In the genomic region with DNA sequence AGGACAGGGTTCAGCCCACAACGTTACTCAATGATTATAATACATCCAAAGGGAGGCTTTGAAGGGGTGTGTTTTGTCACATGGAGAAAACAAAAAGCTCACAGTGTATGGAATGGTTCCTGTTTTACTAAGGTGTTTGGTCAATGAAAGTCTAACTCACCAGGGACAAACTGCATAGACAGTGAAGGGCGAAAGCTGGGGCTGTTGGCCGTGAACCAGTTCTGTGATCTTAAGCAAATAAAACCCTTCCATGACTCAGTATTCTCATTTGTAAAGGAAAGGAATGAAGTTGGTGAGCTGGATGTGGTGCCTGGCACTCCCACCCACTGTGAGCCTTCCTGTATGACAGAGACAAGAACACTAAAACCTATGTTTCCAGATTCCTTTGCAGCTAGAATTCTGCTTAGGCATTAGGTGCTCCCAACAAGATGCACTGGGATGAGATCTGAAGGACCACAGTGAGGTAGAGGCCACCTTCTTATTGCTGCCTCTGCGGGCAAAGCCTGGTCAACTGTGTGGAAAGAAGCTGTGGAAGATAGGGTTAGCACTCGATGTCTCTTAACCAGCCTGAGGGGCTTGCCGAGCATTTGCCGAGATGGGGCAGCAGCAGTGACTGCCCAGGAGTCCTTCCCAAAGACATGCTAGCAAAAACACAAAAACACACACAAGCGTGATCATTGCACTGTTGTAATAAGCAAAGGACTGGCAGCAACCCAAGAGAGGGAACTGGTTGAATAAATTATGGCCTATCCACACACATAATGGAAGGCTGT, we compare ENCODE assay signal across 12 cellular contexts. TPM values are rescaled to one million over a fixed set of nuclear protein-coding genes. Genes with fewer than 3 reads are reported as not detected.
DNase-seq lines count a peak whose midpoint lies in the region; ATAC-seq and TF ChIP-seq lines count a peak whose summit lies in the region.
"Had no signal": no experiment of that assay in that cellular context is flagged by ENCODE, and none has a peak within 500 bp of the region (broad histone marks: within the 10 kb centered on the region; RNA-seq: fewer than 3 reads in every experiment).

No MANE protein-coding gene starts in this region.

- H3K9ac ChIP-seq in mammary epithelial cell (ENCODE audit: insufficient read depth, low read length) (no peak overlapping the region), mucosa of stomach (ENCODE audit: low read length) (peak overlapping the region; percentile 22)

- intact Hi-C loops in mammary epithelial cell (cut with micrococcal nuclease), result no loop called here

- no peak overlapping the region for H3K4me2 ChIP-seq in mammary epithelial cell (ENCODE audit: insufficient read depth, low read depth, low read length)

- dilution Hi-C loops in mammary epithelial cell (cut with HindIII; ENCODE audit: low sequenced_read_pairs), result no loop called here

- H3K9me3 ChIP-seq in mammary epithelial cell (replicated peaks; ENCODE audit: insufficient read depth, low read length) (peaks cover 5% of the 10 kb centered on the region), mucosa of stomach (ENCODE audit: control insufficient read depth, low read length) (no peaks in the 10 kb centered on the region)
- H3K9me3 ChIP-seq: ascending aorta, neutrophil had no signal

- H3K27me3 ChIP-seq in mammary epithelial cell (ENCODE audit: insufficient read depth, low read length) (no peaks in the 10 kb centered on the region), mucosa of stomach (ENCODE audit: control insufficient read depth, insufficient read depth, low read length) (no peaks in the 10 kb centered on the region)
- H3K27me3 ChIP-seq: ascending aorta had no signal

- ATAC-seq in HG03354 (IDR thresholded peaks at IDR 0.05; ENCODE audit: poor library complexity, severe bottlenecking, unreplicated experiment), result no peak

- DNase-seq in NCI-H2196 (lab: John Stamatoyannopoulos, UW; ENCODE audit: unreplicated experiment), result peak; percentile 14
- DNase-seq in NCI-H2196 treated with DMSO at 0.1 percent for 48 hours (lab: John Stamatoyannopoulos, UW; ENCODE audit: unreplicated experiment), result no peak
- DNase-seq in HT1080 (ENCODE audit: low read depth), result peak; percentile 97
- peak; percentile 84 for DNase-seq in mammary epithelial cell
- no peak for DNase-seq in amygdala (lab: John Stamatoyannopoulos, UW)
- no peak for DNase-seq in cortex of kidney (lab: John Stamatoyannopoulos, UW)
- DNase-seq: 8988T had no signal

- H2AFZ ChIP-seq in mammary epithelial cell (ENCODE audit: low read depth, low read length), result no peak overlapping the region

- TF ChIP-seq CTCF in mammary epithelial cell (conservative IDR thresholded peaks at IDR 0.05 in 1 of 2, IDR thresholded peaks at IDR 0.05 in 1 of 2; ENCODE audit: extremely low read depth in 1 of 2, insufficient read depth in 1 of 2, low read depth in 1 of 2, low read length in 2 of 2), result no peak

- CTCF ChIA-PET in mammary epithelial cell (lab: Charles Lee; ENCODE audit: low non-redundant PET), result no interaction called here

- H3K4me1 ChIP-seq in mammary epithelial cell (ENCODE audit: insufficient read depth, low read length), result peaks cover 11% of the 10 kb centered on the region
- H3K4me1 ChIP-seq in mucosa of stomach (ENCODE audit: control insufficient read depth, insufficient read depth, low read length), result peaks cover 15% of the 10 kb centered on the region
- H3K4me1 ChIP-seq: ascending aorta had no signal

- H3K27ac ChIP-seq in mammary epithelial cell (ENCODE audit: insufficient read depth, low read depth, low read length), result no peak overlapping the region
- H3K27ac ChIP-seq: ascending aorta, HL-60, neutrophil had no signal

- WGBS in mammary epithelial cell (ENCODE audit: low coverage, missing lambda C conversion rate), result 83% methylated on average over 8 of the region's 8 CpGs

- H3K4me3 ChIP-seq in mammary epithelial cell (replicated peaks in 1 of 3; ENCODE audit: insufficient read depth in 1 of 3, low read depth in 2 of 3, low read length in 3 of 3) (no peak overlapping the region), mucosa of stomach (ENCODE audit: low read length) (no peak overlapping the region)
- H3K4me3 ChIP-seq: ascending aorta had no signal

- no peaks in the 10 kb centered on the region for H3K36me3 ChIP-seq in mammary epithelial cell (ENCODE audit: insufficient read depth, low read length)
- H3K36me3 ChIP-seq in mucosa of stomach (ENCODE audit: control insufficient read depth, insufficient read depth, low read length), result no peaks in the 10 kb centered on the region
- H3K36me3 ChIP-seq: ascending aorta, neutrophil had no signal

- H3K79me2 ChIP-seq in mammary epithelial cell (ENCODE audit: insufficient read depth, low read length), result no peaks in the 10 kb centered on the region

- BruUV-seq in mammary epithelial cell (replicated peaks; lab: Mats Ljungman, UMichigan), result no TSS peak

- in situ Hi-C loops in mammary epithelial cell (cut with MboI; ENCODE audit: low sequenced_read_pairs in 2 of 2), result no loop called here

- no peaks in the 10 kb centered on the region for H4K20me1 ChIP-seq in mammary epithelial cell (ENCODE audit: insufficient read depth, low read length)

RNA-seq across cellular contexts. Expression of gene VCPKMT, which starts 48.5 kb away (rescaled TPM):
- 3.6 and 4.2 TPM in 2 replicates for total RNA-seq in HT1080 (2014; rRNA removed; shearing (Covaris generic))
- polyA plus RNA-seq in HT1080 (2015; cell fraction: cytosol; rRNA removed), result 6.6 TPM in 2 replicates
- polyA plus RNA-seq in HT1080 (2015; cell fraction: nucleus; rRNA removed), result 14.8 and 17.6 TPM in 2 replicates
- total RNA-seq in mammary epithelial cell, result 1 to 10 TPM; 7.5 to 8.1 TPM
- 3.8 TPM for polyA plus RNA-seq in mammary epithelial cell
- 6.6 TPM for polyA minus RNA-seq in mammary epithelial cell
- total RNA-seq: ascending aorta had no signal

Comparison
In these comparisons a context has a peak if more than half of its experiments do, and no peak if none do; other contexts are left out.
1. DNase-seq: peak in NCI-H2196 (single experiment), HT1080 (single experiment) and mammary epithelial cell (single experiment); none in NCI-H2196 treated with DMSO at 0.1 percent for 48 hours (single experiment), amygdala (0 of 56) and cortex of kidney (single experiment).